15 cellular contexts compared by ENCODE assay signal in the genomic region with DNA sequence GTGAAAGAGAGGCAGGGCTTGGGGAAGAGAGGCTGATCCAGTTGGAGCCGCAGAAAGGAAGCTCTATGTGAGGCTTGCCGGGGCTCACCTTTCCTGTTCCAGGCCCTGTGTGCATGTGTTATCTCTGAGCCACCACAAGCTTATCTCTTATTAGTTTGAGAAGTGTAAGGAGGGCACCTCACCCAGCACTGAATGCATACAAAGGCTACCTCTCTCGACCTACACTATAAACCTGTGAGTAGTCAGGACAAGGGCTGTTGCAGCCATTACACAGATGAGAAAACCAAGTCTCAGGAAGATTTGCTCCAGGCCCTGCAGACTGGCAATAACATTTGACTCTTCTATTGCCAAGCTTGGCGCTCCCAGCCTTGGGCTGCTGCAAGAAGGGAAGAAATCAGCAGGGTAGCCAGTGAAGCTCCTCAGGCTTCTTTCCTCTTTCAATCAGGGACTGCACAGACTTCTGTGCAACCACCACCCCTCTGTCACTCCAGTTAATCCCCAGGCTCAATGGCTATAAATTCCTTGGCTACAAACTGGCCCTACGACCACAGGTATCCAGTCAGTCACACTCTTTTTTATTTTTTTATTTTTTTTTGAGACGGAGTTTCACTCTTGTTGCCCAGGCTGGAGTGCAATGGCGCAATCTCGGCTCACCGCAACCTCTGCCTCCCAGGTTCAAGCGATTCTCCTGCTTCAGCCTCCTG.
DNase-seq lines count a peak whose midpoint lies in the region; TF ChIP-seq lines count a peak whose summit lies in the region.
"Had no signal": no experiment of that assay in that cellular context is flagged by ENCODE, and none has a peak within 500 bp of the region (broad histone marks: within the 10 kb centered on the region; RNA-seq: fewer than 3 reads in every experiment).

No MANE protein-coding gene starts in this region.

- H3K9me3 ChIP-seq in BLaER1 treated with 17β-estradiol and CSF1 and Interleukin-3, amounts not matched to agents 10 nM and 100 nM (replicated peaks in 1 of 11), result no peaks in the 10 kb centered on the region
- no peaks in the 10 kb centered on the region for H3K9me3 ChIP-seq in skeletal muscle satellite cell (replicated peaks; ENCODE audit: low read length)

- no peaks in the 10 kb centered on the region for H4K20me1 ChIP-seq in BLaER1 treated with 17β-estradiol and CSF1 and Interleukin-3, amounts not matched to agents 10 nM and 100 nM

- CTCF ChIA-PET in activated naive CD4-positive, alpha-beta T cell treated with anti-CD3 and anti-CD28 coated beads, Interleukin-2, amount 10 ng/mL, durations not matched to agents 7 days and 5 days (lab: Charles Lee), result interaction anchor here (1.1 kb wide), 1 partner anchor 10 kb away, joined by 4 read pairs; no protein-coding TSS in a partner anchor

- no peaks in the 10 kb centered on the region for H3K9me3 Mint-ChIP-seq in activated naive CD4-positive, alpha-beta T cell treated with anti-CD3 and anti-CD28 coated beads, Interleukin-2, amount 10 ng/mL, durations not matched to agents 7 days and 5 days
- H3K9me3 Mint-ChIP-seq: activated naive CD8-positive, alpha-beta T cell treated with anti-CD3 and anti-CD28 coated beads, Interleukin-2, amount 50 U/mL, for 24 hours; nephron progenitor cell had no signal

- peak overlapping the region; percentile 35 to 84 (median 74) for H3K4me2 ChIP-seq in BLaER1 treated with 17β-estradiol and CSF1 and Interleukin-3, amounts not matched to agents 10 nM and 100 nM
- peak overlapping the region; percentile 5 for H3K4me2 ChIP-seq in skeletal muscle satellite cell (ENCODE audit: low read length)

- no peak overlapping the region for H3K27ac ChIP-seq in BLaER1 treated with 17β-estradiol and CSF1 and Interleukin-3, amounts not matched to agents 10 nM and 100 nM

- no peaks in the 10 kb centered on the region for H3K27me3 ChIP-seq in BLaER1 treated with 17β-estradiol and CSF1 and Interleukin-3, amounts not matched to agents 10 nM and 100 nM
- no peaks in the 10 kb centered on the region for H3K27me3 ChIP-seq in skeletal muscle satellite cell (ENCODE audit: control insufficient read depth, insufficient read depth, low read length)

- peaks cover 16% of the 10 kb centered on the region for H3K27me3 Mint-ChIP-seq in activated naive CD4-positive, alpha-beta T cell treated with anti-CD3 and anti-CD28 coated beads, Interleukin-2, amount 10 ng/mL, durations not matched to agents 7 days and 5 days
- H3K27me3 Mint-ChIP-seq: activated naive CD8-positive, alpha-beta T cell treated with anti-CD3 and anti-CD28 coated beads, Interleukin-2, amount 50 U/mL, for 24 hours had no signal

- peak; percentile 25 for DNase-seq in NCI-H82 treated with DMSO at 0.1 percent for 48 hours (lab: John Stamatoyannopoulos, UW; ENCODE audit: unreplicated experiment)
- DNase-seq in erythroblast (lab: John Stamatoyannopoulos, UW), result peak; percentile 51 to 61
- no peak for DNase-seq in activated naive CD4-positive, alpha-beta T cell treated with anti-CD3 and anti-CD28 coated beads, Interleukin-2, amount 10 ng/mL, durations not matched to agents 7 days and 5 days
- no peak for DNase-seq in stimulated activated CD4-positive, alpha-beta T cell treated with anti-CD3 and anti-CD28 coated beads, Interleukin-4, amount 100 ng/mL, for 4 hours
- DNase-seq in pons (ENCODE audit: low spot score), result no peak
- DNase-seq in GDM1 (lab: John Stamatoyannopoulos, UW), result no peak
- DNase-seq: activated CD8-positive, alpha-beta memory T cell treated with anti-CD3 and anti-CD28 coated beads, Interleukin-2, amount 50 U/mL, for 48 hours; activated naive CD8-positive, alpha-beta T cell treated with anti-CD3 and anti-CD28 coated beads, Interleukin-2, amount 50 U/mL, for 24 hours; DND-41; NCI-H1436 treated with DMSO at 0.1 percent for 48 hours; nephron progenitor cell; stimulated activated CD4-positive, alpha-beta T cell treated with anti-CD3 and anti-CD28 coated beads, Interleukin-15, amount 100 ng/mL, for 24 hours; stimulated activated CD8-positive, alpha-beta memory T cell treated with anti-CD3 and anti-CD28 coated beads, Interleukin-4, amount 100 ng/mL, for 48 hours had no signal

- no peak overlapping the region for H3K4me3 ChIP-seq in BLaER1 treated with 17β-estradiol and CSF1 and Interleukin-3, amounts not matched to agents 10 nM and 100 nM
- no peak overlapping the region for H3K4me3 ChIP-seq in skeletal muscle satellite cell (ENCODE audit: low read length)

- no peaks in the 10 kb centered on the region for H3K36me3 ChIP-seq in BLaER1 treated with 17β-estradiol and CSF1 and Interleukin-3, amounts not matched to agents 10 nM and 100 nM
- no peaks in the 10 kb centered on the region for H3K36me3 ChIP-seq in skeletal muscle satellite cell (ENCODE audit: insufficient read depth, low read length)

- H3K4me1 ChIP-seq in BLaER1 treated with 17β-estradiol and CSF1 and Interleukin-3, amounts not matched to agents 10 nM and 100 nM, result peaks cover 46 to 85% (median 67%) of the 10 kb centered on the region in 10 experiments
- peaks cover 70% of the 10 kb centered on the region for H3K4me1 ChIP-seq in skeletal muscle satellite cell (ENCODE audit: control insufficient read depth, insufficient read depth, low read length)

- H3K9ac ChIP-seq in BLaER1 treated with 17β-estradiol and CSF1 and Interleukin-3, amounts not matched to agents 10 nM and 100 nM, result no peak overlapping the region
- peak overlapping the region; percentile 28 for H3K9ac ChIP-seq in skeletal muscle satellite cell (ENCODE audit: low read depth, low read length)

- TF ChIP-seq POLR2A in erythroblast (IDR thresholded peaks at IDR 0.05; ENCODE audit: low read length), result no peak

- H3K4me1 Mint-ChIP-seq in activated naive CD4-positive, alpha-beta T cell treated with anti-CD3 and anti-CD28 coated beads, Interleukin-2, amount 10 ng/mL, durations not matched to agents 7 days and 5 days, result peaks cover 7% of the 10 kb centered on the region

- H3K36me3 Mint-ChIP-seq in activated naive CD4-positive, alpha-beta T cell treated with anti-CD3 and anti-CD28 coated beads, Interleukin-2, amount 10 ng/mL, durations not matched to agents 7 days and 5 days, result no peaks in the 10 kb centered on the region

- H3K27ac Mint-ChIP-seq in activated naive CD4-positive, alpha-beta T cell treated with anti-CD3 and anti-CD28 coated beads, Interleukin-2, amount 10 ng/mL, durations not matched to agents 7 days and 5 days, result no peak overlapping the region
- H3K27ac Mint-ChIP-seq: activated naive CD8-positive, alpha-beta T cell treated with anti-CD3 and anti-CD28 coated beads, Interleukin-2, amount 50 U/mL, for 24 hours; nephron progenitor cell had no signal

- H3K4me3 Mint-ChIP-seq in activated naive CD4-positive, alpha-beta T cell treated with anti-CD3 and anti-CD28 coated beads, Interleukin-2, amount 10 ng/mL, durations not matched to agents 7 days and 5 days, result no peak overlapping the region
- H3K4me3 Mint-ChIP-seq: activated naive CD8-positive, alpha-beta T cell treated with anti-CD3 and anti-CD28 coated beads, Interleukin-2, amount 50 U/mL, for 24 hours; nephron progenitor cell had no signal

Comparison
In these comparisons a context has a peak if more than half of its experiments do, and no peak if none do; other contexts are left out.
1. DNase-seq: peak in NCI-H82 treated with DMSO at 0.1 percent for 48 hours (single experiment) and erythroblast (2 of 2); none in activated naive CD4-positive, alpha-beta T cell treated with anti-CD3 and anti-CD28 coated beads, Interleukin-2, amount 10 ng/mL, durations not matched to agents 7 days and 5 days (single experiment), stimulated activated CD4-positive, alpha-beta T cell treated with anti-CD3 and anti-CD28 coated beads, Interleukin-4, amount 100 ng/mL, for 4 hours (0 of 2), pons (single experiment) and GDM1 (single experiment).